In the genomic region with DNA sequence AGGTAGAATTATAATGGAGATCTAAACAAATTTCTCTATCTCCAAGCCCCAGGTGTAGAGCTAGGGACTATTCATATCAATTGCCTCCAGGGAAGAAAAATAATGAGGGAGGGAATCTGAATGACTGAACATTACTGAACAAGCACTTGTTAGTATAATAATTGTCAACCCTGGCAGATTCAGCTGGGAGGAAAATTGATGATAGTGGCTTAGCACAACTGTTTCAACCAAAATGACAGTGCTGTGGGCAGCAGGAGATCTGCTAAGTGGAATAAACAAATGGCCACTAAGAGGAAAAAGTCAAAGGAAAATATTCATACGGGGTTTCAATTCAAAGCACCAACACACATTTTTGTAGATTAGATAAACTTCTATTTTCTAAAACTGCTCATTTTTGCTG, we compare ENCODE assay signal across 21 cellular contexts.
A peak's percentile ranks its signal among the peaks of the same experiment; 100 is the strongest.
DNase-seq lines count a peak whose midpoint lies in the region; ATAC-seq, FAIRE-seq and TF ChIP-seq lines count a peak whose summit lies in the region.
"Had no signal": no experiment of that assay in that cellular context is flagged by ENCODE, and none has a peak within 500 bp of the region (broad histone marks: within the 10 kb centered on the region; RNA-seq: fewer than 3 reads in every experiment).

No MANE protein-coding gene starts in this region.

- no peak for TF ChIP-seq EP300 in H1 (IDR thresholded peaks at IDR 0.05; ENCODE audit: borderline replicate concordance in 1 of 2, low read depth in 2 of 2, low read length in 2 of 2)

- intact Hi-C loops in gastrocnemius medialis (cut with DNase I; ENCODE audit: low total_unique reads), result no loop called here

- H3K4ac ChIP-seq in H1 (replicated peaks; ENCODE audit: insufficient read length, low read depth, low read length), result no peak overlapping the region

- H3K27ac Mint-ChIP-seq in GM23338, result peak overlapping the region; percentile 90
- H3K27ac Mint-ChIP-seq: B cell, CD14-positive monocyte, HFFc6 had no signal

- H4K5ac ChIP-seq in H1 (ENCODE audit: insufficient read length, low read depth, low read length), result no peak overlapping the region

- H3K27me3 ChIP-seq in GM23338 (ENCODE audit: insufficient read depth), result no peaks in the 10 kb centered on the region
- H3K27me3 ChIP-seq in H1 (replicated peaks in 1 of 4; ENCODE audit: control insufficient read depth in 3 of 4, extremely low read depth in 1 of 4, insufficient read depth in 3 of 4, low read length in 3 of 4), result no peaks in the 10 kb centered on the region
- H3K27me3 ChIP-seq in gastrocnemius medialis, result no peaks in the 10 kb centered on the region
- no peaks in the 10 kb centered on the region for H3K27me3 ChIP-seq in brain microvascular endothelial cell (replicated peaks)

- H3K9me3 Mint-ChIP-seq in GM23338, result no peaks in the 10 kb centered on the region

- no peak overlapping the region for H3K56ac ChIP-seq in H1 (replicated peaks; ENCODE audit: insufficient read length, low read depth, low read length)

- no peak for FAIRE-seq in H1 (lab: Jason Lieb, UNC)
- FAIRE-seq: A204.1, RCC 7860 had no signal

- H3K4me3 ChIP-seq in GM23338, result no peak overlapping the region
- H3K4me3 ChIP-seq in H1 (ENCODE audit: extremely low read depth in 1 of 4, insufficient read depth in 2 of 4, low read depth in 3 of 4, low read length in 4 of 4), result no peak overlapping the region
- no peak overlapping the region for H3K4me3 ChIP-seq in gastrocnemius medialis
- no peak overlapping the region for H3K4me3 ChIP-seq in brain microvascular endothelial cell (ENCODE audit: low read depth, low read length)
- H3K4me3 ChIP-seq: SJCRH30 had no signal

- POLR2A ChIA-PET in H1 (lab: Charles Lee; ENCODE audit: partially characterized antibody), result no interaction called here

- H3K14ac ChIP-seq in H1 (ENCODE audit: insufficient read length), result no peak overlapping the region

- H3K36me3 ChIP-seq in GM23338 (ENCODE audit: insufficient read depth) (no peaks in the 10 kb centered on the region), H1 (ENCODE audit: control insufficient read depth in 2 of 4, insufficient read depth in 4 of 4, low read length in 3 of 4) (no peaks in the 10 kb centered on the region), gastrocnemius medialis (no peaks in the 10 kb centered on the region), brain microvascular endothelial cell (replicated peaks) (no peaks in the 10 kb centered on the region)
- H3K36me3 ChIP-seq: SJCRH30 had no signal

- no peak overlapping the region for H4K8ac ChIP-seq in H1 (ENCODE audit: extremely low read depth, insufficient read depth, low read length)

- TF ChIP-seq POLR2A in H1 (IDR thresholded peaks at IDR 0.05; ENCODE audit: control extremely low read depth in 1 of 2, low read depth in 2 of 2, low read length in 2 of 2) (no peak), gastrocnemius medialis (IDR thresholded peaks at IDR 0.05) (no peak)

- no peaks in the 10 kb centered on the region for H3K23me2 ChIP-seq in H1 (ENCODE audit: low read depth, low read length)

- H2BK20ac ChIP-seq in H1 (ENCODE audit: low read length), result no peak overlapping the region

- no peak overlapping the region for H3K18ac ChIP-seq in H1 (ENCODE audit: extremely low read depth, low read length)

- H3K36me3 Mint-ChIP-seq in GM23338 (ENCODE audit: low read depth), result no peaks in the 10 kb centered on the region
- H3K36me3 Mint-ChIP-seq: CD14-positive monocyte had no signal

- CTCF ChIA-PET in H1 (lab: Charles Lee; ENCODE audit: partially characterized antibody), result interaction anchor here (0.6 to 1.4 kb wide), 2 partner anchors 34 to 45 kb away, joined by 3 read pairs; no protein-coding TSS in a partner anchor

- H3K23ac ChIP-seq in H1 (ENCODE audit: insufficient read length), result no peak overlapping the region

- H3K79me2 ChIP-seq in GM23338 (replicated peaks; ENCODE audit: insufficient read depth) (no peaks in the 10 kb centered on the region), H1 (ENCODE audit: control insufficient read depth in 1 of 2, insufficient read depth in 2 of 2, low read length in 2 of 2) (no peaks in the 10 kb centered on the region)

- no peak overlapping the region for H3K27ac ChIP-seq in GM23338 (ENCODE audit: low read depth)
- no peak overlapping the region for H3K27ac ChIP-seq in H1 (ENCODE audit: low read depth, low read length)
- no peak overlapping the region for H3K27ac ChIP-seq in gastrocnemius medialis
- no peak overlapping the region for H3K27ac ChIP-seq in brain microvascular endothelial cell
- H3K27ac ChIP-seq: SJCRH30 had no signal

- peaks cover 2% of the 10 kb centered on the region for H3K27me3 Mint-ChIP-seq in GM23338 (ENCODE audit: insufficient read depth, low read depth, poor library complexity)
- H3K27me3 Mint-ChIP-seq: B cell had no signal

- DNase-seq in GM23338 (ENCODE audit: low spot score) (no peak), NCI-H2081 (lab: John Stamatoyannopoulos, UW) (peak; percentile 1 to 69), NCI-H345 (lab: John Stamatoyannopoulos, UW) (peak; percentile 3), H1 (ENCODE audit: low read depth in 1 of 2, low spot score in 2 of 2) (no peak), gastrocnemius medialis (no peak), brain microvascular endothelial cell (no peak)
- DNase-seq: EL, HFFc6, Kasumi-1, NCI-H1694, NCI-H2107, NCI-H446 treated with DMSO at 0.1 percent for 48 hours, NCI-H82, OCI-M1, SJCRH30, T-helper 1 cell had no signal

- no peak overlapping the region for H4K91ac ChIP-seq in H1 (replicated peaks; ENCODE audit: insufficient read length, low read length)

- 79% methylated on average over 1 of the region's 1 CpG; no CpG with 5 or more reads in 1 of the 2 experiments for WGBS in H1 (ENCODE audit: extremely low coverage in 1 of 2, insufficient coverage in 1 of 2, insufficient read length in 1 of 2, insufficient replicate concordance in 2 of 2, low coverage in 1 of 2, low lambda C conversion rate in 2 of 2, missing lambda C conversion rate in 1 of 2), 2 experiments

- no peak overlapping the region for H2BK120ac ChIP-seq in H1 (replicated peaks; ENCODE audit: low read depth, low read length)

- no peak overlapping the region for H3K9ac ChIP-seq in H1 (replicated peaks in 1 of 4; ENCODE audit: extremely low read depth in 1 of 4, low read depth in 3 of 4, low read length in 3 of 4)

- H2BK5ac ChIP-seq in H1 (ENCODE audit: low read depth, low read length), result no peak overlapping the region

- no peak for TF ChIP-seq RAD21 in H1 (IDR thresholded peaks at IDR 0.05 in 1 of 2, conservative IDR thresholded peaks at IDR 0.05 in 1 of 2; ENCODE audit: low read depth in 2 of 2, low read length in 2 of 2)

- no peak overlapping the region for H2BK12ac ChIP-seq in H1 (ENCODE audit: low read depth, low read length)

- H3K79me1 ChIP-seq in H1 (ENCODE audit: low read depth, low read length), result no peaks in the 10 kb centered on the region

- H3K9me3 ChIP-seq in H1 (ENCODE audit: insufficient read depth in 2 of 2, low read depth in 1 of 2, low read length in 1 of 2) (no peaks in the 10 kb centered on the region), gastrocnemius medialis (no peaks in the 10 kb centered on the region)
- H3K9me3 ChIP-seq: SJCRH30 had no signal

- H4K20me1 ChIP-seq in GM23338 (replicated peaks; ENCODE audit: insufficient read depth) (no peaks in the 10 kb centered on the region), H1 (replicated peaks in 1 of 2; ENCODE audit: control insufficient read depth in 1 of 2, insufficient read depth in 2 of 2, low read length in 2 of 2) (no peaks in the 10 kb centered on the region)

- H3K9me2 ChIP-seq in GM23338 (ENCODE audit: insufficient read depth), result no peaks in the 10 kb centered on the region

- peaks cover 10% of the 10 kb centered on the region; the same call in 2 of the 3 replicates for H3K4me1 Mint-ChIP-seq in GM23338
- H3K4me1 Mint-ChIP-seq: B cell, CD14-positive monocyte had no signal

- H2BK15ac ChIP-seq in H1 (ENCODE audit: low read length), result no peak overlapping the region

- H3F3A ChIP-seq in GM23338 (replicated peaks; ENCODE audit: low read depth), result no peaks in the 10 kb centered on the region

- no peak overlapping the region for H2AK5ac ChIP-seq in H1 (ENCODE audit: low read depth, low read length)

- in situ Hi-C loops in gastrocnemius medialis (cut with MboI; ENCODE audit: low sequenced_read_pairs in 4 of 4), result no loop called here
- in situ Hi-C loops in brain microvascular endothelial cell (cut with HindIII; ENCODE audit: low pct_ligation_motif_present, low sequenced_read_pairs), result no loop called here

- no peak overlapping the region for H3K4me3 Mint-ChIP-seq in GM23338
- H3K4me3 Mint-ChIP-seq: B cell, CD14-positive monocyte, HFFc6 had no signal

- no peak for ATAC-seq in GM23338
- ATAC-seq in gastrocnemius medialis, result no peak
- no peak for ATAC-seq in GM19324 (IDR thresholded peaks at IDR 0.05; ENCODE audit: low FRiP score, unreplicated experiment)

- TF ChIP-seq CTCF in GM23338 (conservative IDR thresholded peaks at IDR 0.05; ENCODE audit: low read depth in 2 of 2) (no peak), H1 (IDR thresholded peaks at IDR 0.05; ENCODE audit: control extremely low read depth in 1 of 3, insufficient read depth in 1 of 3, low read depth in 1 of 3, low read length in 3 of 3) (no peak), gastrocnemius medialis (IDR thresholded peaks at IDR 0.05 in 4 of 5, conservative IDR thresholded peaks at IDR 0.05 in 1 of 5) (no peak), brain microvascular endothelial cell (IDR thresholded peaks at IDR 0.05; ENCODE audit: low read depth, low read length, missing control alignments) (no peak)

- peaks cover 10% of the 10 kb centered on the region; the same call in 1 of the 2 replicates for H3K4me1 ChIP-seq in GM23338 (ENCODE audit: insufficient read depth)
- H3K4me1 ChIP-seq in H1 (replicated peaks in 1 of 4; ENCODE audit: control insufficient read depth in 3 of 4, insufficient read depth in 4 of 4, low read length in 3 of 4), result no peaks in the 10 kb centered on the region
- H3K4me1 ChIP-seq in gastrocnemius medialis, result no peaks in the 10 kb centered on the region
- H3K4me1 ChIP-seq: SJCRH30 had no signal

- H3K4me2 ChIP-seq in GM23338 (0 out of 2 replicates have a peak overlapping the region, but pooled peaks have one; percentile 25), H1 (ENCODE audit: insufficient read depth in 1 of 2, low read depth in 2 of 2, low read length in 2 of 2) (no peak overlapping the region)

- peak overlapping the region; percentile 67; the same call in 1 of the 2 replicates for H2AFZ ChIP-seq in GM23338
- H2AFZ ChIP-seq in H1 (ENCODE audit: low read length), result 0 out of 2 replicates have a peak overlapping the region, but pooled peaks have one; percentile 60

TF ChIP-seq in GM23338, 12 proteins besides CTCF, POLR2A, EP300 and RAD21 (continues in another document):
- no peak for TF ChIP-seq CREB1 (CRISPR knock-in tag; IDR thresholded peaks at IDR 0.05; ENCODE audit: low read depth)
- TF ChIP-seq ZNF331 (CRISPR knock-in tag; IDR thresholded peaks at IDR 0.05; ENCODE audit: low read depth), result no peak

TF ChIP-seq in H1, 55 proteins besides CTCF, POLR2A, EP300 and RAD21 (continues in another document):
- no peak for TF ChIP-seq EGR1 (IDR thresholded peaks at IDR 0.05; ENCODE audit: borderline replicate concordance, low read depth, low read length)
- TF ChIP-seq SIRT6 (IDR thresholded peaks at IDR 0.05; ENCODE audit: low read length), result no peak
- no peak for TF ChIP-seq CTBP2 (IDR thresholded peaks at IDR 0.05; ENCODE audit: borderline replicate concordance, insufficient read depth, insufficient read length, low read length)

Comparison
In these comparisons a context has a peak if more than half of its experiments do, and no peak if none do; other contexts are left out.
1. DNase-seq: peak in NCI-H2081 (2 of 2) and NCI-H345 (single experiment); none in GM23338 (single experiment), H1 (0 of 2), gastrocnemius medialis (0 of 2) and brain microvascular endothelial cell (single experiment).